ENCODE assay signal across 27 cellular contexts in genomic region chr6:36510365-36510764, GRCh38. TPM values are rescaled to one million over a fixed set of nuclear protein-coding genes. Genes with fewer than 3 reads are reported as not detected.
DNase-seq lines count a peak whose midpoint lies in the region; ATAC-seq, FAIRE-seq and TF ChIP-seq lines count a peak whose summit lies in the region.
"Had no signal": no experiment of that assay in that cellular context is flagged by ENCODE, and none has a peak within 500 bp of the region (broad histone marks: within the 10 kb centered on the region; RNA-seq: fewer than 3 reads in every experiment).

No MANE protein-coding gene starts in this region.

- H3K4me3 Mint-ChIP-seq in activated naive CD8-positive, alpha-beta T cell, result no peak overlapping the region
- no peak overlapping the region for H3K4me3 Mint-ChIP-seq in activated naive CD8-positive, alpha-beta T cell treated with anti-CD3 and anti-CD28 coated beads for 36 hours
- H3K4me3 Mint-ChIP-seq in activated CD4-positive, alpha-beta memory T cell treated with anti-CD3 and anti-CD28 coated beads, Interleukin-2, amount 10 ng/mL, durations not matched to agents 7 days and 5 days, result no peak overlapping the region
- H3K4me3 Mint-ChIP-seq: CD8-positive, alpha-beta memory T cell; GM23338 had no signal

- H3K4me1 Mint-ChIP-seq in activated naive CD8-positive, alpha-beta T cell (ENCODE audit: low read depth), result peaks cover 32% of the 10 kb centered on the region
- peaks cover 24% of the 10 kb centered on the region for H3K4me1 Mint-ChIP-seq in activated naive CD8-positive, alpha-beta T cell treated with anti-CD3 and anti-CD28 coated beads for 36 hours
- H3K4me1 Mint-ChIP-seq in activated CD4-positive, alpha-beta memory T cell treated with anti-CD3 and anti-CD28 coated beads, Interleukin-2, amount 10 ng/mL, durations not matched to agents 7 days and 5 days, result peaks cover 24% of the 10 kb centered on the region
- H3K4me1 Mint-ChIP-seq: GM23338 had no signal

- peak overlapping the region; percentile 68 for H3K27ac Mint-ChIP-seq in activated naive CD8-positive, alpha-beta T cell
- H3K27ac Mint-ChIP-seq in activated naive CD8-positive, alpha-beta T cell treated with anti-CD3 and anti-CD28 coated beads for 36 hours, result no peak overlapping the region
- H3K27ac Mint-ChIP-seq in activated CD4-positive, alpha-beta memory T cell treated with anti-CD3 and anti-CD28 coated beads, Interleukin-2, amount 10 ng/mL, durations not matched to agents 7 days and 5 days, result no peak overlapping the region
- H3K27ac Mint-ChIP-seq: GM23338 had no signal

- H3K9me3 ChIP-seq in Peyer's patch (no peaks in the 10 kb centered on the region), small intestine (ENCODE audit: control insufficient read depth, low read depth) (no peaks in the 10 kb centered on the region), hepatocyte (ENCODE audit: low read depth) (no peaks in the 10 kb centered on the region)
- H3K9me3 ChIP-seq: SJSA1 had no signal

- H3K27ac ChIP-seq in Peyer's patch (peak overlapping the region in 3 of 4 donors; percentile 35 to 83 (median 65)), small intestine (ENCODE audit: low read depth in 1 of 2, low read length in 1 of 2) (peak overlapping the region in 1 of 2 donors; percentile 24), hepatocyte (no peak overlapping the region)
- H3K27ac ChIP-seq: SJSA1 had no signal

- no peaks in the 10 kb centered on the region for H4K20me1 ChIP-seq in hepatocyte (ENCODE audit: insufficient read depth, poor library complexity, severe bottlenecking)

- H3K27me3 Mint-ChIP-seq in activated naive CD8-positive, alpha-beta T cell, result no peaks in the 10 kb centered on the region
- H3K27me3 Mint-ChIP-seq in activated naive CD8-positive, alpha-beta T cell treated with anti-CD3 and anti-CD28 coated beads for 36 hours, result no peaks in the 10 kb centered on the region
- H3K27me3 Mint-ChIP-seq in activated CD4-positive, alpha-beta memory T cell treated with anti-CD3 and anti-CD28 coated beads, Interleukin-2, amount 10 ng/mL, durations not matched to agents 7 days and 5 days, result no peaks in the 10 kb centered on the region
- H3K27me3 Mint-ChIP-seq: CD8-positive, alpha-beta memory T cell had no signal

- intact Hi-C loops in left colon (cut with DNase I, micrococcal nuclease), result no loop called here

- H3K36me3 Mint-ChIP-seq in activated naive CD8-positive, alpha-beta T cell, result peaks cover 15% of the 10 kb centered on the region
- peaks cover 47% of the 10 kb centered on the region for H3K36me3 Mint-ChIP-seq in activated naive CD8-positive, alpha-beta T cell treated with anti-CD3 and anti-CD28 coated beads for 36 hours
- peaks cover 85% of the 10 kb centered on the region for H3K36me3 Mint-ChIP-seq in activated CD4-positive, alpha-beta memory T cell treated with anti-CD3 and anti-CD28 coated beads, Interleukin-2, amount 10 ng/mL, durations not matched to agents 7 days and 5 days (ENCODE audit: low read depth)

- H3K27me3 ChIP-seq in Peyer's patch (no peaks in the 10 kb centered on the region), small intestine (ENCODE audit: control insufficient read depth in 2 of 2, insufficient read depth in 2 of 2, low read length in 2 of 2) (no peaks in the 10 kb centered on the region), hepatocyte (no peaks in the 10 kb centered on the region)
- H3K27me3 ChIP-seq: SJSA1 had no signal

- H3K36me3 ChIP-seq in Peyer's patch (peaks cover 0 to 35% (median 0%) of the 10 kb centered on the region in 3 donors), small intestine (ENCODE audit: control insufficient read depth in 2 of 2, insufficient read depth in 2 of 2, low read length in 2 of 2) (peaks cover 4 to 10% of the 10 kb centered on the region in 2 donors), hepatocyte (replicated peaks; ENCODE audit: insufficient read depth, low read depth) (no peaks in the 10 kb centered on the region)

- FAIRE-seq in small intestine (lab: Jason Lieb, UNC), result no peak
- FAIRE-seq: G401.6, GM12892, HTR-8/SVneo, RCC 7860 had no signal

- H3K4me1 ChIP-seq in Peyer's patch (peaks cover 0 to 37% (median 1%) of the 10 kb centered on the region in 4 donors), small intestine (ENCODE audit: control insufficient read depth in 2 of 2, insufficient read depth in 1 of 2, low read depth in 1 of 2, low read length in 1 of 2) (peaks cover 7 to 10% of the 10 kb centered on the region in 2 donors), hepatocyte (ENCODE audit: insufficient read depth) (peaks cover 23% of the 10 kb centered on the region)

- H3K4me2 ChIP-seq in hepatocyte, result no peak overlapping the region
- H3K4me2 ChIP-seq: GM23338 had no signal

- TF ChIP-seq POLR2A in Peyer's patch (IDR thresholded peaks at IDR 0.05), result peak in 1 of 2 donors; percentile 32

- TF ChIP-seq CTCF in Peyer's patch (IDR thresholded peaks at IDR 0.05) (no peak), hepatocyte (IDR thresholded peaks at IDR 0.05; ENCODE audit: poor library complexity) (no peak)

- no peaks in the 10 kb centered on the region for H3K9me2 ChIP-seq in hepatocyte (replicated peaks; ENCODE audit: insufficient read depth)

- no peaks in the 10 kb centered on the region for H3K9me3 Mint-ChIP-seq in activated naive CD8-positive, alpha-beta T cell (ENCODE audit: low read depth)
- no peaks in the 10 kb centered on the region for H3K9me3 Mint-ChIP-seq in activated naive CD8-positive, alpha-beta T cell treated with anti-CD3 and anti-CD28 coated beads for 36 hours
- no peaks in the 10 kb centered on the region for H3K9me3 Mint-ChIP-seq in activated CD4-positive, alpha-beta memory T cell treated with anti-CD3 and anti-CD28 coated beads, Interleukin-2, amount 10 ng/mL, durations not matched to agents 7 days and 5 days
- H3K9me3 Mint-ChIP-seq: CD8-positive, alpha-beta memory T cell had no signal

- H3K79me2 ChIP-seq in hepatocyte, result no peaks in the 10 kb centered on the region

- WGBS in small intestine, 3 donors, result 54 to 84% (median 68%) methylated on average over 3 of the region's 3 CpGs
- WGBS in hepatocyte (ENCODE audit: low lambda C conversion rate, missing lambda C conversion rate), result 94% methylated on average over 3 of the region's 3 CpGs

- H2AFZ ChIP-seq in hepatocyte, result no peak overlapping the region
- H2AFZ ChIP-seq: GM23338 had no signal

- ATAC-seq in left colon, result peak; percentile 78
- ATAC-seq: GM23338 had no signal

- H3K4me3 ChIP-seq in Peyer's patch (no peak overlapping the region), small intestine (ENCODE audit: low read depth in 1 of 2, low read length in 2 of 2) (no peak overlapping the region), hepatocyte (no peak overlapping the region)
- H3K4me3 ChIP-seq: GM23338, SJSA1 had no signal

- POLR2A ChIA-PET in activated CD4-positive, alpha-beta memory T cell treated with anti-CD3 and anti-CD28 coated beads, Interleukin-2, amount 10 ng/mL, durations not matched to agents 7 days and 5 days (lab: Charles Lee), result interaction anchor here (0.6 kb wide), 1 partner anchor 81 kb away, joined by 3 read pairs; no protein-coding TSS in a partner anchor

- no peak for DNase-seq in activated naive CD8-positive, alpha-beta T cell treated with anti-CD3 and anti-CD28 coated beads for 36 hours
- DNase-seq in Peyer's patch, result peak in 2 of 3 donors; percentile 91 to 93
- peak; percentile 94 to 95 for DNase-seq in left colon
- DNase-seq in small intestine, result peak; percentile 43
- no peak for DNase-seq in cerebellar nuclear complex (lab: John Stamatoyannopoulos, UW)
- no peak for DNase-seq in hepatocyte (ENCODE audit: low spot score)
- DNase-seq in activated CD4-positive, alpha-beta memory T cell treated with anti-CD3 and anti-CD28 coated beads, Interleukin-2, amount 10 ng/mL, durations not matched to agents 7 days and 5 days, result no peak
- DNase-seq: 8988T; C1 segment of cervical spinal cord; Calu3; CD8-positive, alpha-beta memory T cell; HCEC 1CT; IMR-90; NCI-H1105; NCI-H146; NCI-H2029 treated with DMSO at 0.1 percent for 48 hours; NCI-H345; NCI-H524; NCI-H774; NK-92 treated with Interleukin-12 subunit alpha and Interleukin-12 subunit beta, amount 100 ng/mL, for 24 hours had no signal

- CTCF ChIA-PET in activated CD4-positive, alpha-beta memory T cell treated with anti-CD3 and anti-CD28 coated beads, Interleukin-2, amount 10 ng/mL, durations not matched to agents 7 days and 5 days (lab: Charles Lee), result no interaction called here

RNA-seq across cellular contexts. Expression of gene STK38, which starts 36.9 kb away (rescaled TPM):
- total RNA-seq in activated naive CD8-positive, alpha-beta T cell treated with anti-CD3 and anti-CD28 coated beads for 36 hours, result 10 to 100 TPM; 21.5 to 23.1 TPM
- 100 to 1,000 TPM in 2 of 4 donors, 10 to 100 TPM in 2; 57.8 to 107 (median 87.9) TPM for total RNA-seq in Peyer's patch
- total RNA-seq in left colon, result 10 to 100 TPM; 66.0 to 76.6 TPM
- 10 to 100 TPM; 27.6 to 52.1 (median 34.0) TPM for polyA plus RNA-seq in small intestine
- 37.9 and 39.1 TPM in 2 replicates for total RNA-seq in hepatocyte
- polyA plus RNA-seq in hepatocyte, result 27.7 and 30.5 TPM in 2 replicates
- total RNA-seq in activated CD4-positive, alpha-beta memory T cell treated with anti-CD3 and anti-CD28 coated beads, Interleukin-2, amount 10 ng/mL, durations not matched to agents 7 days and 5 days, result 10 to 100 TPM; 88.9 to 93.2 TPM

Comparison
In these comparisons a context has a peak if more than half of its experiments do, and no peak if none do; other contexts are left out.
1. DNase-seq: peak in Peyer's patch (2 of 3), left colon (2 of 2) and small intestine (single experiment); none in activated naive CD8-positive, alpha-beta T cell treated with anti-CD3 and anti-CD28 coated beads for 36 hours (single experiment), cerebellar nuclear complex (0 of 2), hepatocyte (single experiment) and activated CD4-positive, alpha-beta memory T cell treated with anti-CD3 and anti-CD28 coated beads, Interleukin-2, amount 10 ng/mL, durations not matched to agents 7 days and 5 days (single experiment).